Comparison of ENCODE assay signal across 13 cellular contexts in the genomic region with DNA sequence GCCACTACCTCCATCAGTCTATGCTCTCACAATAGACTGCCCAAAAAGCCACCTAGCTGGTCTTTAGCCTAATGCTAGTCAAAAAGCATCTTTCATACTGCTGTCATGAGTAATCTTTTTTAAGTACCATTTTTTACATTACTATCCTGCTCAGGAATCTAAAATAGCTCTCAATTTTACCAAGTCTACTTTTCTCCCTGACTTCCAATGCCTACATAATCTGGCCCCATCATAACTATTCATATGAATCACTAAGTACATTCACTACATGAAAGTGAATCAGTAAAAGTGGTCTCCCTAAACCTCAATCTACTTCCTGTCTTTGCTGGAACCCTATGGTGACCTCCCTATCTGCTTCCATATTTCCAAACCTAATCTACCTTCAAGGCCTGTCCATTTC.
DNase-seq lines count a peak whose midpoint lies in the region; ATAC-seq and TF ChIP-seq lines count a peak whose summit lies in the region.
"Had no signal": no experiment of that assay in that cellular context is flagged by ENCODE, and none has a peak within 500 bp of the region (broad histone marks: within the 10 kb centered on the region; RNA-seq: fewer than 3 reads in every experiment).

No MANE protein-coding gene starts in this region.

- intact Hi-C loops in body of pancreas (cut with DNase I) = no loop called here

- peaks cover 15% of the 10 kb centered on the region for H3K4me1 Mint-ChIP-seq in activated CD8-positive, alpha-beta memory T cell treated with anti-CD3 and anti-CD28 coated beads, Interleukin-2, amount 10 ng/mL, durations not matched to agents 7 days and 5 days

- H3K27me3 ChIP-seq in smooth muscle cell (ENCODE audit: low read depth) = no peaks in the 10 kb centered on the region
- H3K27me3 ChIP-seq in body of pancreas = no peaks in the 10 kb centered on the region
- H3K27me3 ChIP-seq: upper lobe of left lung had no signal

- H3K79me2 ChIP-seq in smooth muscle cell (ENCODE audit: low read depth) = no peaks in the 10 kb centered on the region

- peak; percentile 36 for ATAC-seq in activated CD8-positive, alpha-beta memory T cell treated with anti-CD3 and anti-CD28 coated beads, Interleukin-2, amount 10 ng/mL, durations not matched to agents 7 days and 5 days
- ATAC-seq in HG03280 (IDR thresholded peaks at IDR 0.05; ENCODE audit: unreplicated experiment) (no peak), body of pancreas (no peak)

- in situ Hi-C loops in astrocyte of the cerebellum (cut with HindIII; ENCODE audit: low sequenced_read_pairs) = no loop called here

- H3K27ac Mint-ChIP-seq in activated CD8-positive, alpha-beta memory T cell treated with anti-CD3 and anti-CD28 coated beads, Interleukin-2, amount 10 ng/mL, durations not matched to agents 7 days and 5 days = no peak overlapping the region

- TF ChIP-seq POLR2A in body of pancreas (IDR thresholded peaks at IDR 0.05) = no peak

- H3K27ac ChIP-seq in smooth muscle cell (ENCODE audit: low read depth) (peak overlapping the region; percentile 34), body of pancreas (no peak overlapping the region)
- H3K27ac ChIP-seq: epithelial cell of prostate, upper lobe of left lung had no signal

- no peak overlapping the region for H3K4me3 Mint-ChIP-seq in activated CD8-positive, alpha-beta memory T cell treated with anti-CD3 and anti-CD28 coated beads, Interleukin-2, amount 10 ng/mL, durations not matched to agents 7 days and 5 days
- H3K4me3 Mint-ChIP-seq: naive B cell had no signal

- no peak overlapping the region for H2AFZ ChIP-seq in smooth muscle cell (ENCODE audit: low read depth)

- no peak for DNase-seq in activated CD8-positive, alpha-beta memory T cell treated with anti-CD3 and anti-CD28 coated beads, Interleukin-2, amount 10 ng/mL, durations not matched to agents 7 days and 5 days
- no peak for DNase-seq in activated CD8-positive, alpha-beta memory T cell treated with anti-CD3 and anti-CD28 coated beads for 24 hours
- peak; percentile 39 for DNase-seq in HS-27A (ENCODE audit: low read depth)
- peak; percentile 8 for DNase-seq in astrocyte of the cerebellum (ENCODE audit: low read depth)
- DNase-seq in smooth muscle cell (lab: John Stamatoyannopoulos, UW; ENCODE audit: unreplicated experiment) = no peak
- no peak for DNase-seq in body of pancreas
- DNase-seq in GM19238 (ENCODE audit: insufficient read length, low spot score) = no peak
- DNase-seq: DND-41, naive B cell, NCI-H1436 treated with DMSO at 0.1 percent for 48 hours, upper lobe of left lung had no signal

- CTCF ChIA-PET in activated CD8-positive, alpha-beta memory T cell treated with anti-CD3 and anti-CD28 coated beads, Interleukin-2, amount 10 ng/mL, durations not matched to agents 7 days and 5 days (lab: Charles Lee) = no interaction called here

- peaks cover 40% of the 10 kb centered on the region for H3K36me3 Mint-ChIP-seq in activated CD8-positive, alpha-beta memory T cell treated with anti-CD3 and anti-CD28 coated beads, Interleukin-2, amount 10 ng/mL, durations not matched to agents 7 days and 5 days

- TF ChIP-seq CTCF in astrocyte of the cerebellum (IDR thresholded peaks at IDR 0.05; ENCODE audit: low read depth, low read length, missing control alignments) (no peak), smooth muscle cell (IDR thresholded peaks at IDR 0.05; ENCODE audit: borderline replicate concordance, insufficient read depth, poor library complexity, severe bottlenecking) (no peak), body of pancreas (IDR thresholded peaks at IDR 0.05) (no peak)

- H3K9me3 Mint-ChIP-seq in activated CD8-positive, alpha-beta memory T cell treated with anti-CD3 and anti-CD28 coated beads, Interleukin-2, amount 10 ng/mL, durations not matched to agents 7 days and 5 days (ENCODE audit: low read depth) = no peaks in the 10 kb centered on the region
- H3K9me3 Mint-ChIP-seq: naive B cell had no signal

- H3F3A ChIP-seq in smooth muscle cell (ENCODE audit: low read depth) = no peaks in the 10 kb centered on the region

- H3K36me3 ChIP-seq in smooth muscle cell (ENCODE audit: low read depth) = no peaks in the 10 kb centered on the region
- no peaks in the 10 kb centered on the region for H3K36me3 ChIP-seq in body of pancreas (replicated peaks in 1 of 2; ENCODE audit: insufficient read depth in 1 of 2, low read depth in 2 of 2)

- H4K20me1 ChIP-seq in smooth muscle cell (ENCODE audit: low read depth) = no peaks in the 10 kb centered on the region

- H3K9ac ChIP-seq in smooth muscle cell (ENCODE audit: low read depth) = no peak overlapping the region

- H3K4me3 ChIP-seq in astrocyte of the cerebellum (ENCODE audit: low read depth, low read length) (no peak overlapping the region), smooth muscle cell (no peak overlapping the region), body of pancreas (no peak overlapping the region)
- H3K4me3 ChIP-seq: upper lobe of left lung had no signal

- no peak overlapping the region for H3K4me2 ChIP-seq in smooth muscle cell

- H3K4me1 ChIP-seq in smooth muscle cell (ENCODE audit: low read depth) (no peaks in the 10 kb centered on the region), body of pancreas (no peaks in the 10 kb centered on the region)
- H3K4me1 ChIP-seq: upper lobe of left lung had no signal

- H3K9me3 ChIP-seq in smooth muscle cell (replicated peaks; ENCODE audit: low read depth) = no peaks in the 10 kb centered on the region
- H3K9me3 ChIP-seq in body of pancreas = no peaks in the 10 kb centered on the region
- H3K9me3 ChIP-seq: upper lobe of left lung had no signal

- H3K27me3 Mint-ChIP-seq in activated CD8-positive, alpha-beta memory T cell treated with anti-CD3 and anti-CD28 coated beads, Interleukin-2, amount 10 ng/mL, durations not matched to agents 7 days and 5 days = no peaks in the 10 kb centered on the region
- H3K27me3 Mint-ChIP-seq: naive B cell had no signal

Comparison
In these comparisons a context has a peak if more than half of its experiments do, and no peak if none do; other contexts are left out.
1. DNase-seq: peak in HS-27A (single experiment) and astrocyte of the cerebellum (single experiment); none in activated CD8-positive, alpha-beta memory T cell treated with anti-CD3 and anti-CD28 coated beads, Interleukin-2, amount 10 ng/mL, durations not matched to agents 7 days and 5 days (single experiment), activated CD8-positive, alpha-beta memory T cell treated with anti-CD3 and anti-CD28 coated beads for 24 hours (single experiment), smooth muscle cell (single experiment), body of pancreas (0 of 4) and GM19238 (single experiment).